ENCODE assay signal across 7 cellular contexts in genomic region chr17:81683208-81683583, GRCh38. TPM values are rescaled to one million over a fixed set of nuclear protein-coding genes. Genes with fewer than 3 reads are reported as not detected.
A peak's percentile ranks its signal among the peaks of the same experiment; 100 is the strongest.
DNase-seq lines count a peak whose midpoint lies in the region; ATAC-seq and TF ChIP-seq lines count a peak whose summit lies in the region.

No MANE protein-coding gene starts in this region.

- H3K36me3 Mint-ChIP-seq in activated CD8-positive, alpha-beta T cell treated with anti-CD3 and anti-CD28 coated beads, Interleukin-2, amount 10 ng/mL, durations not matched to agents 7 days and 5 days (ENCODE audit: low read depth), result peaks cover 35% of the 10 kb centered on the region
- H3K36me3 Mint-ChIP-seq in stimulated activated effector memory CD8-positive, alpha-beta T cell treated with anti-CD3 and anti-CD28 coated beads, Interleukin-12 subunit alpha, Interleukin-12 subunit beta, amount 100 ng/mL, for 72 hours, result peaks cover 48% of the 10 kb centered on the region

- peak overlapping the region; percentile 89 for H3K4me3 ChIP-seq in iPS DF 6.9 (ENCODE audit: low read length)

- H3K4me1 Mint-ChIP-seq in activated CD8-positive, alpha-beta T cell treated with anti-CD3 and anti-CD28 coated beads, Interleukin-2, amount 10 ng/mL, durations not matched to agents 7 days and 5 days (ENCODE audit: low read depth), result peaks cover 34% of the 10 kb centered on the region
- peaks cover 40% of the 10 kb centered on the region for H3K4me1 Mint-ChIP-seq in stimulated activated effector memory CD8-positive, alpha-beta T cell treated with anti-CD3 and anti-CD28 coated beads, Interleukin-12 subunit alpha, Interleukin-12 subunit beta, amount 100 ng/mL, for 72 hours

- peak overlapping the region; percentile 88 for H3K4me3 Mint-ChIP-seq in activated CD8-positive, alpha-beta T cell treated with anti-CD3 and anti-CD28 coated beads, Interleukin-2, amount 10 ng/mL, durations not matched to agents 7 days and 5 days
- peak overlapping the region; percentile 89 for H3K4me3 Mint-ChIP-seq in stimulated activated effector memory CD8-positive, alpha-beta T cell treated with anti-CD3 and anti-CD28 coated beads, Interleukin-12 subunit alpha, Interleukin-12 subunit beta, amount 100 ng/mL, for 72 hours

- peaks cover 2% of the 10 kb centered on the region for H3K4me1 ChIP-seq in iPS DF 6.9 (ENCODE audit: control insufficient read depth, insufficient read depth, low read length)

- no peaks in the 10 kb centered on the region for H3K27me3 ChIP-seq in iPS DF 6.9 (ENCODE audit: control insufficient read depth, insufficient read depth, low read length)

- no CpG with 5 or more reads among the region's 37 CpGs for WGBS in iPS DF 6.9 (ENCODE audit: insufficient coverage, insufficient read length)

- no peaks in the 10 kb centered on the region for H3K27me3 Mint-ChIP-seq in activated CD8-positive, alpha-beta T cell treated with anti-CD3 and anti-CD28 coated beads, Interleukin-2, amount 10 ng/mL, durations not matched to agents 7 days and 5 days (ENCODE audit: low read depth)

- no peaks in the 10 kb centered on the region for H3K9me3 ChIP-seq in iPS DF 6.9 (ENCODE audit: control insufficient read depth, insufficient read depth, low read length)

- CTCF ChIA-PET in activated CD8-positive, alpha-beta T cell treated with anti-CD3 and anti-CD28 coated beads, Interleukin-2, amount 10 ng/mL, durations not matched to agents 7 days and 5 days (lab: Charles Lee), result interaction anchor here (0.8 to 2.2 kb wide), 6 partner anchors 11 to 171 kb away, joined by 3 to 12 read pairs (median 3); partner anchors contain the start of gene MRPL12

- POLR2A ChIA-PET in activated CD8-positive, alpha-beta T cell treated with anti-CD3 and anti-CD28 coated beads, Interleukin-2, amount 10 ng/mL, durations not matched to agents 7 days and 5 days (lab: Charles Lee), result interaction anchor here (0.6 to 4.7 kb wide), 9 partner anchors 9 to 140 kb away, joined by 3 to 50 read pairs (median 4); partner anchors contain the start of genes CCDC137, MRPL12 and OXLD1

- peak overlapping the region; percentile 83 for H3K27ac Mint-ChIP-seq in activated CD8-positive, alpha-beta T cell treated with anti-CD3 and anti-CD28 coated beads, Interleukin-2, amount 10 ng/mL, durations not matched to agents 7 days and 5 days
- peak overlapping the region; percentile 97 for H3K27ac Mint-ChIP-seq in stimulated activated effector memory CD8-positive, alpha-beta T cell treated with anti-CD3 and anti-CD28 coated beads, Interleukin-12 subunit alpha, Interleukin-12 subunit beta, amount 100 ng/mL, for 72 hours

- H3K9me3 Mint-ChIP-seq in activated CD8-positive, alpha-beta T cell treated with anti-CD3 and anti-CD28 coated beads, Interleukin-2, amount 10 ng/mL, durations not matched to agents 7 days and 5 days (ENCODE audit: insufficient read depth), result no peaks in the 10 kb centered on the region
- H3K9me3 Mint-ChIP-seq in stimulated activated effector memory CD8-positive, alpha-beta T cell treated with anti-CD3 and anti-CD28 coated beads, Interleukin-12 subunit alpha, Interleukin-12 subunit beta, amount 100 ng/mL, for 72 hours, result no peaks in the 10 kb centered on the region

- DNase-seq in activated CD8-positive, alpha-beta T cell treated with anti-CD3 and anti-CD28 coated beads, Interleukin-2, amount 10 ng/mL, durations not matched to agents 7 days and 5 days, result no peak
- DNase-seq in iPS DF 6.9 (ENCODE audit: low read depth, low spot score), result no peak
- no peak for DNase-seq in stimulated activated effector memory CD8-positive, alpha-beta T cell treated with anti-CD3 and anti-CD28 coated beads, Interleukin-12 subunit alpha, Interleukin-12 subunit beta, amount 100 ng/mL, for 72 hours (ENCODE audit: low spot score in 2 of 2)
- DNase-seq in HT-29 (ENCODE audit: low spot score), result no peak
- DNase-seq in erythroblast (lab: John Stamatoyannopoulos, UW), result no peak

- peaks cover 12% of the 10 kb centered on the region for H3K36me3 ChIP-seq in iPS DF 6.9 (ENCODE audit: control insufficient read depth, insufficient read depth, low read length)

- ATAC-seq in GM19035 (IDR thresholded peaks at IDR 0.05; ENCODE audit: unreplicated experiment), result peak; percentile 10
- peak; percentile 26 for ATAC-seq in HG03025 (IDR thresholded peaks at IDR 0.05; ENCODE audit: low FRiP score, unreplicated experiment)
- ATAC-seq in activated CD8-positive, alpha-beta T cell treated with anti-CD3 and anti-CD28 coated beads, Interleukin-2, amount 10 ng/mL, durations not matched to agents 7 days and 5 days, result no peak
- ATAC-seq in stimulated activated effector memory CD8-positive, alpha-beta T cell treated with anti-CD3 and anti-CD28 coated beads, Interleukin-12 subunit alpha, Interleukin-12 subunit beta, amount 100 ng/mL, for 72 hours, result peak; percentile 1

- no peak overlapping the region for H3K27ac ChIP-seq in iPS DF 6.9 (ENCODE audit: low read length)

- TF ChIP-seq POLR2A in erythroblast (IDR thresholded peaks at IDR 0.05; ENCODE audit: low read length), result no peak

RNA-seq across cellular contexts. Expression of gene ARL16, which starts 0.4 kb away (rescaled TPM):
- total RNA-seq in activated CD8-positive, alpha-beta T cell treated with anti-CD3 and anti-CD28 coated beads, Interleukin-2, amount 10 ng/mL, durations not matched to agents 7 days and 5 days, result 10 to 100 TPM; 21.3 to 28.4 TPM
- total RNA-seq in HT-29 (2014; rRNA removed; shearing (Covaris generic)), result 36.5 and 39.7 TPM in 2 replicates

RNA-seq across cellular contexts. Expression of gene HGS, which starts 0.6 kb away (rescaled TPM):
- 100 to 1,000 TPM; 107 to 128 TPM for total RNA-seq in activated CD8-positive, alpha-beta T cell treated with anti-CD3 and anti-CD28 coated beads, Interleukin-2, amount 10 ng/mL, durations not matched to agents 7 days and 5 days
- total RNA-seq in HT-29 (2014; rRNA removed; shearing (Covaris generic)), result 177 and 183 TPM in 2 replicates

RNA-seq across cellular contexts. Expression of gene CCDC137, which starts 16.7 kb away (rescaled TPM):
- 10 to 100 TPM; 42.3 to 43.7 TPM for total RNA-seq in activated CD8-positive, alpha-beta T cell treated with anti-CD3 and anti-CD28 coated beads, Interleukin-2, amount 10 ng/mL, durations not matched to agents 7 days and 5 days
- 33.8 and 33.9 TPM in 2 replicates for total RNA-seq in HT-29 (2014; rRNA removed; shearing (Covaris generic))

RNA-seq across cellular contexts. Expression of gene OXLD1, which starts 16.8 kb away (rescaled TPM):
- 10 to 100 TPM; 48.5 to 52.3 TPM for total RNA-seq in activated CD8-positive, alpha-beta T cell treated with anti-CD3 and anti-CD28 coated beads, Interleukin-2, amount 10 ng/mL, durations not matched to agents 7 days and 5 days
- total RNA-seq in HT-29 (2014; rRNA removed; shearing (Covaris generic)), result 97.8 and 104 TPM in 2 replicates

RNA-seq across cellular contexts. Expression of gene MRPL12, which starts 20.0 kb away (rescaled TPM):
- total RNA-seq in activated CD8-positive, alpha-beta T cell treated with anti-CD3 and anti-CD28 coated beads, Interleukin-2, amount 10 ng/mL, durations not matched to agents 7 days and 5 days, result 100 to 1,000 TPM; 102 to 104 TPM
- 72.5 and 88.4 TPM in 2 replicates for total RNA-seq in HT-29 (2014; rRNA removed; shearing (Covaris generic))
